Comparison of ENCODE assay signal across 38 cellular contexts in the genomic region with DNA sequence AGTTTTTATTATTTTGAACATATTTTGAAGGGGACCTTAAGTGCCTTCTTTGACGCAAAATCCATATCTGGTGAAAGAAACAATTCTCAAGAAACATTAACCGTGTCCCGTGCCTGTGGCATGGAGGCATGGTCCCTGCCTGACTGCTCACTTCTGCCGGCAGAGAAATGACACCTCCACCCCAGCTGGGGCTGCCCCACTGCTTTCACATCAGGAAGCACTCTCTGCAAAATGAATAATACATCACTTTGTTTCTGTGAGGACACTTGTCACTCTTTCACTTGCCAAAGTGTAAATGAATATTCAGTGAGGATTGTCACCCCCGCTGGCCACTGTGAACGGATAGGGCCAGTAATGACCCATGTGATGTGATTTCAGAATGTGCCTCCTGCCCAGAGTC. TPM values are rescaled to one million over a fixed set of nuclear protein-coding genes. Genes with fewer than 3 reads are reported as not detected.
DNase-seq lines count a peak whose midpoint lies in the region; ATAC-seq and TF ChIP-seq lines count a peak whose summit lies in the region.
"Had no signal": no experiment of that assay in that cellular context is flagged by ENCODE, and none has a peak within 500 bp of the region (broad histone marks: within the 10 kb centered on the region; RNA-seq: fewer than 3 reads in every experiment).

No MANE protein-coding gene starts in this region.

- 89 to 90% methylated on average over 5 to 6 of the region's 6 CpGs for WGBS in endodermal cell (ENCODE audit: insufficient coverage in 1 of 2, insufficient read length in 1 of 2), 2 experiments

- H3K4me3 ChIP-seq in endodermal cell (ENCODE audit: low read length), result no peak overlapping the region
- H3K4me3 ChIP-seq: HAP-1, K562, left ventricle myocardium inferior, PC-9 had no signal

- CTCF ChIA-PET in RWPE1 (lab: Yijun Ruan, JAX), result interaction anchor here (0.6 kb wide), 1 partner anchor 474 kb away, joined by 3 read pairs; no protein-coding TSS in a partner anchor

- no peak overlapping the region for H3K4me3 Mint-ChIP-seq in endodermal cell
- H3K4me3 Mint-ChIP-seq: activated T-cell treated with anti-CD3 and anti-CD28 coated beads, Interleukin-2, amount 50 U/mL, for 72 hours; brain; dendritic cell treated with granulocyte-macrophage colony-stimulating factor and Interleukin-4, amounts not matched to agents 40 ng/mL and 50 ng/mL, for 4 days; T-helper 1 cell treated with Interleukin-12 subunit alpha and Interleukin-12 subunit beta and Interleukin-4 antibody, amounts not matched to agents 30 μg/mL and 1 μg/mL, for 36 hours had no signal

- H3K36me3 Mint-ChIP-seq in endodermal cell (ENCODE audit: low read depth), result no peaks in the 10 kb centered on the region
- H3K36me3 Mint-ChIP-seq: brain had no signal

- no peaks in the 10 kb centered on the region for H3K27me3 ChIP-seq in endodermal cell (ENCODE audit: control insufficient read depth, insufficient read depth, low read length, poor library complexity, severe bottlenecking)

- POLR2A ChIA-PET in RWPE1 (lab: Yijun Ruan, JAX; ENCODE audit: low non-redundant PET), result no interaction called here

- H3K27ac ChIP-seq in endodermal cell (ENCODE audit: low read depth, low read length) (no peak overlapping the region), RWPE1 (no peak overlapping the region)
- H3K27ac ChIP-seq: 22Rv1, left ventricle myocardium inferior, PC-9 had no signal

- H3K36me3 ChIP-seq in endodermal cell (ENCODE audit: control insufficient read depth, insufficient read depth, low read length), result no peaks in the 10 kb centered on the region
- H3K36me3 ChIP-seq: HAP-1, left ventricle myocardium inferior had no signal

- ATAC-seq in GM18868 (IDR thresholded peaks at IDR 0.05; ENCODE audit: unreplicated experiment), result peak; percentile 72
- ATAC-seq in HG03280 (IDR thresholded peaks at IDR 0.05; ENCODE audit: unreplicated experiment), result peak; percentile 53
- no peak for ATAC-seq in HG03097 (IDR thresholded peaks at IDR 0.05; ENCODE audit: low FRiP score, unreplicated experiment)
- ATAC-seq: activated T-cell treated with anti-CD3 and anti-CD28 coated beads, Interleukin-2, amount 50 U/mL, for 72 hours; K562; right cardiac atrium; Right ventricle myocardium inferior; SK-N-SH treated with all-trans-retinoic acid at 6 μM for 48 hours had no signal

- H3K27ac Mint-ChIP-seq in endodermal cell, result no peak overlapping the region
- H3K27ac Mint-ChIP-seq: activated T-cell treated with anti-CD3 and anti-CD28 coated beads, Interleukin-2, amount 50 U/mL, for 72 hours; dendritic cell treated with granulocyte-macrophage colony-stimulating factor and Interleukin-4, amounts not matched to agents 40 ng/mL and 50 ng/mL, for 4 days; T-helper 1 cell treated with Interleukin-12 subunit alpha and Interleukin-12 subunit beta and Interleukin-4 antibody, amounts not matched to agents 30 μg/mL and 1 μg/mL, for 36 hours had no signal

- TF ChIP-seq CTCF in endodermal cell (conservative IDR thresholded peaks at IDR 0.05) (no peak), RWPE1 (conservative IDR thresholded peaks at IDR 0.05; ENCODE audit: low read depth) (no peak)

- H3K4me1 Mint-ChIP-seq in endodermal cell, result no peaks in the 10 kb centered on the region

- DNase-seq in NCI-H2029 (lab: John Stamatoyannopoulos, UW) (peak; percentile 31), NCI-H2029 treated with DMSO at 0.1 percent for 48 hours (lab: John Stamatoyannopoulos, UW) (no peak), endodermal cell (peak; percentile 60), RWPE1 (ENCODE audit: low spot score) (no peak), NCI-H524 treated with DMSO at 0.1 percent for 48 hours (lab: John Stamatoyannopoulos, UW) (no peak)
- DNase-seq: activated CD4-positive, alpha-beta T cell treated with anti-CD3 and anti-CD28 coated beads, Interleukin-2, amount 50 U/mL, for 48 hours; activated CD4-positive, CD25-positive, alpha-beta regulatory T cell; activated naive CD4-positive, alpha-beta T cell treated with Interleukin-2 at 50 U/mL for 16 hours; activated T-cell treated with anti-CD3 and anti-CD28 coated beads, Interleukin-2, amount 50 U/mL, for 72 hours; amniotic stem cell; glutamatergic neuron; left ventricle myocardium inferior; NCI-H1105; NCI-H2081; NCI-H526; PC-9; right cardiac atrium; stimulated activated CD4-positive, alpha-beta T cell treated with anti-CD3 and anti-CD28 coated beads, Interleukin-1b, Interleukin-23, amount 100 ng/mL, for 48 hours; stimulated activated naive CD4-positive, alpha-beta T cell treated with Interleukin-2 at 50 U/mL for 16 hours had no signal

- no peaks in the 10 kb centered on the region for H3K4me1 ChIP-seq in endodermal cell (ENCODE audit: control insufficient read depth, insufficient read depth, low read length)
- H3K4me1 ChIP-seq: left ventricle myocardium inferior had no signal

- no peaks in the 10 kb centered on the region for H3K27me3 Mint-ChIP-seq in endodermal cell (ENCODE audit: insufficient read depth)

- H3K9me3 ChIP-seq in endodermal cell (ENCODE audit: control insufficient read depth, low read length), result peaks cover 17% of the 10 kb centered on the region
- H3K9me3 ChIP-seq: HAP-1, left ventricle myocardium inferior had no signal

- H3K9ac ChIP-seq in endodermal cell (ENCODE audit: extremely low read depth, low read length, poor library complexity, severe bottlenecking), result no peak overlapping the region

- peaks cover 16% of the 10 kb centered on the region for H3K9me3 Mint-ChIP-seq in endodermal cell
- H3K9me3 Mint-ChIP-seq: activated T-cell treated with anti-CD3 and anti-CD28 coated beads, Interleukin-2, amount 50 U/mL, for 72 hours; dendritic cell treated with granulocyte-macrophage colony-stimulating factor and Interleukin-4, amounts not matched to agents 40 ng/mL and 50 ng/mL, for 4 days; T-helper 1 cell treated with Interleukin-12 subunit alpha and Interleukin-12 subunit beta and Interleukin-4 antibody, amounts not matched to agents 30 μg/mL and 1 μg/mL, for 36 hours had no signal

RNA-seq across cellular contexts. Expression of a gene that starts 31.1 kb away (rescaled TPM):
- total RNA-seq in endodermal cell, result not detected
- polyA plus RNA-seq in endodermal cell (2013, experiment 1 of 2), result 0.14 TPM
- polyA plus RNA-seq in endodermal cell (2013, experiment 2 of 2), result not detected
- total RNA-seq: activated T-cell treated with anti-CD3 and anti-CD28 coated beads, Interleukin-2, amount 50 U/mL, for 72 hours; fibroblast of villous mesenchyme; K562; left ventricle myocardium inferior; MCF 10A; mesenteric fat pad; myocyte; PC-9; posterior vena cava; right cardiac atrium; Right ventricle myocardium inferior; temporal lobe; ureter had no signal
- polyA plus RNA-seq: esophagus, K562, right cardiac atrium had no signal

Comparison
In these comparisons a context has a peak if more than half of its experiments do, and no peak if none do; other contexts are left out.
1. DNase-seq: peak in NCI-H2029 (single experiment) and endodermal cell (single experiment); none in NCI-H2029 treated with DMSO at 0.1 percent for 48 hours (single experiment), RWPE1 (single experiment) and NCI-H524 treated with DMSO at 0.1 percent for 48 hours (single experiment).